Comparison of ENCODE assay signal across 26 cellular contexts in genomic region chr7:145331076-145331475, GRCh38.
"Had no signal": no experiment of that assay in that cellular context is flagged by ENCODE, and none has a peak within 500 bp of the region (broad histone marks: within the 10 kb centered on the region; RNA-seq: fewer than 3 reads in every experiment).

No MANE protein-coding gene starts in this region.

- H3K36me3 ChIP-seq: right lobe of liver, transverse colon, uterus had no signal

- H3K27ac ChIP-seq: body of pancreas, right lobe of liver, skin epidermis, transverse colon, uterus had no signal

- H3K9me3 Mint-ChIP-seq: activated CD4-positive, alpha-beta T cell treated with anti-CD3 and anti-CD28 coated beads, Interleukin-2, amount 10 ng/mL, durations not matched to agents 7 days and 5 days had no signal

- H3K27me3 ChIP-seq: body of pancreas, right lobe of liver, transverse colon, uterus had no signal

- DNase-seq: activated CD4-positive, alpha-beta T cell treated with anti-CD3 and anti-CD28 coated beads, Interleukin-2, amount 10 ng/mL, durations not matched to agents 7 days and 5 days; activated CD4-positive, CD25-positive, alpha-beta regulatory T cell treated with anti-CD3 and anti-CD28 coated beads, Interleukin-2, amount 50 U/mL, for 72 hours; activated CD8-positive, alpha-beta memory T cell treated with anti-CD3 and anti-CD28 coated beads, Interleukin-2, amount 10 ng/mL, durations not matched to agents 7 days and 5 days; activated CD8-positive, alpha-beta T cell treated with anti-CD3 and anti-CD28 coated beads for 36 hours; activated effector memory CD4-positive, alpha-beta T cell treated with anti-CD3 and anti-CD28 coated beads, Interleukin-2, amount 50 U/mL, for 16 hours; activated naive CD4-positive, alpha-beta T cell treated with anti-CD3 and anti-CD28 coated beads, Interleukin-2, amount 50 U/mL, for 16 hours; activated naive CD8-positive, alpha-beta T cell treated with anti-CD3 and anti-CD28 coated beads, Interleukin-2, amount 50 U/mL, for 24 hours; activated T-cell treated with anti-CD3 and anti-CD28 coated beads for 4 hours; body of pancreas; caudate nucleus; dermis blood vessel endothelial cell; effector CD8-positive, alpha-beta T cell; hypothalamus; left ventricle myocardium superior; mammary epithelial cell; naive thymus-derived CD8-positive, alpha-beta T cell; right lobe of liver; stimulated activated CD4-positive, alpha-beta T cell treated with anti-CD3 and anti-CD28 coated beads, Interleukin-2, amount 100 ng/mL, for 24 hours; stimulated activated naive CD8-positive, alpha-beta T cell treated with anti-CD3 and anti-CD28 coated beads, Interleukin-15, amount 100 ng/mL, for 72 hours; transverse colon; uterus had no signal

- H3K4me3 Mint-ChIP-seq: activated CD4-positive, alpha-beta T cell treated with anti-CD3 and anti-CD28 coated beads, Interleukin-2, amount 10 ng/mL, durations not matched to agents 7 days and 5 days; activated CD8-positive, alpha-beta memory T cell treated with anti-CD3 and anti-CD28 coated beads, Interleukin-2, amount 10 ng/mL, durations not matched to agents 7 days and 5 days; activated CD8-positive, alpha-beta T cell treated with anti-CD3 and anti-CD28 coated beads for 36 hours; activated naive CD8-positive, alpha-beta T cell treated with anti-CD3 and anti-CD28 coated beads, Interleukin-2, amount 50 U/mL, for 24 hours; mesothelial cell of epicardium; naive thymus-derived CD8-positive, alpha-beta T cell; stimulated activated effector memory CD8-positive, alpha-beta T cell treated with anti-CD3 and anti-CD28 coated beads, Interleukin-12 subunit alpha, Interleukin-12 subunit beta, amount 100 ng/mL, for 72 hours; stimulated activated naive CD8-positive, alpha-beta T cell treated with anti-CD3 and anti-CD28 coated beads, Interleukin-15, amount 100 ng/mL, for 72 hours had no signal

- FAIRE-seq: frontal cortex had no signal

- H3K4me1 Mint-ChIP-seq: activated CD4-positive, alpha-beta T cell treated with anti-CD3 and anti-CD28 coated beads, Interleukin-2, amount 10 ng/mL, durations not matched to agents 7 days and 5 days; activated CD8-positive, alpha-beta memory T cell treated with anti-CD3 and anti-CD28 coated beads, Interleukin-2, amount 10 ng/mL, durations not matched to agents 7 days and 5 days; activated naive CD8-positive, alpha-beta T cell treated with anti-CD3 and anti-CD28 coated beads, Interleukin-2, amount 50 U/mL, for 24 hours; mesothelial cell of epicardium; naive thymus-derived CD8-positive, alpha-beta T cell; stimulated activated effector memory CD8-positive, alpha-beta T cell treated with anti-CD3 and anti-CD28 coated beads, Interleukin-12 subunit alpha, Interleukin-12 subunit beta, amount 100 ng/mL, for 72 hours; stimulated activated naive CD8-positive, alpha-beta T cell treated with anti-CD3 and anti-CD28 coated beads, Interleukin-15, amount 100 ng/mL, for 72 hours had no signal

- ATAC-seq: activated CD8-positive, alpha-beta memory T cell treated with anti-CD3 and anti-CD28 coated beads, Interleukin-2, amount 10 ng/mL, durations not matched to agents 7 days and 5 days; activated CD8-positive, alpha-beta T cell treated with anti-CD3 and anti-CD28 coated beads for 36 hours; activated naive CD8-positive, alpha-beta T cell treated with anti-CD3 and anti-CD28 coated beads, Interleukin-2, amount 50 U/mL, for 24 hours; body of pancreas; esophagus mucosa; left ventricle myocardium superior; naive thymus-derived CD8-positive, alpha-beta T cell; right lobe of liver; stimulated activated effector memory CD8-positive, alpha-beta T cell treated with anti-CD3 and anti-CD28 coated beads, Interleukin-12 subunit alpha, Interleukin-12 subunit beta, amount 100 ng/mL, for 72 hours; stimulated activated naive CD8-positive, alpha-beta T cell treated with anti-CD3 and anti-CD28 coated beads, Interleukin-15, amount 100 ng/mL, for 72 hours had no signal

- H3K9me3 ChIP-seq: body of pancreas, right lobe of liver, transverse colon, uterus had no signal

- H3K27ac Mint-ChIP-seq: activated CD4-positive, alpha-beta T cell treated with anti-CD3 and anti-CD28 coated beads, Interleukin-2, amount 10 ng/mL, durations not matched to agents 7 days and 5 days; activated CD8-positive, alpha-beta memory T cell treated with anti-CD3 and anti-CD28 coated beads, Interleukin-2, amount 10 ng/mL, durations not matched to agents 7 days and 5 days; activated CD8-positive, alpha-beta T cell treated with anti-CD3 and anti-CD28 coated beads for 36 hours; activated naive CD8-positive, alpha-beta T cell treated with anti-CD3 and anti-CD28 coated beads, Interleukin-2, amount 50 U/mL, for 24 hours; mesothelial cell of epicardium; naive thymus-derived CD8-positive, alpha-beta T cell; stimulated activated effector memory CD8-positive, alpha-beta T cell treated with anti-CD3 and anti-CD28 coated beads, Interleukin-12 subunit alpha, Interleukin-12 subunit beta, amount 100 ng/mL, for 72 hours; stimulated activated naive CD8-positive, alpha-beta T cell treated with anti-CD3 and anti-CD28 coated beads, Interleukin-15, amount 100 ng/mL, for 72 hours had no signal

- H3K4me1 ChIP-seq: body of pancreas, right lobe of liver, transverse colon, uterus had no signal

- H3K4me3 ChIP-seq: body of pancreas, right lobe of liver, skin epidermis, transverse colon, uterus had no signal

- H3K36me3 Mint-ChIP-seq: activated CD8-positive, alpha-beta memory T cell treated with anti-CD3 and anti-CD28 coated beads, Interleukin-2, amount 10 ng/mL, durations not matched to agents 7 days and 5 days; mesothelial cell of epicardium; naive thymus-derived CD8-positive, alpha-beta T cell; stimulated activated effector memory CD8-positive, alpha-beta T cell treated with anti-CD3 and anti-CD28 coated beads, Interleukin-12 subunit alpha, Interleukin-12 subunit beta, amount 100 ng/mL, for 72 hours had no signal

- H3K27me3 Mint-ChIP-seq: activated CD4-positive, alpha-beta T cell treated with anti-CD3 and anti-CD28 coated beads, Interleukin-2, amount 10 ng/mL, durations not matched to agents 7 days and 5 days; activated CD8-positive, alpha-beta memory T cell treated with anti-CD3 and anti-CD28 coated beads, Interleukin-2, amount 10 ng/mL, durations not matched to agents 7 days and 5 days; activated CD8-positive, alpha-beta T cell treated with anti-CD3 and anti-CD28 coated beads for 36 hours; activated naive CD8-positive, alpha-beta T cell treated with anti-CD3 and anti-CD28 coated beads, Interleukin-2, amount 50 U/mL, for 24 hours; naive thymus-derived CD8-positive, alpha-beta T cell; stimulated activated naive CD8-positive, alpha-beta T cell treated with anti-CD3 and anti-CD28 coated beads, Interleukin-15, amount 100 ng/mL, for 72 hours had no signal
